In the genomic region with DNA sequence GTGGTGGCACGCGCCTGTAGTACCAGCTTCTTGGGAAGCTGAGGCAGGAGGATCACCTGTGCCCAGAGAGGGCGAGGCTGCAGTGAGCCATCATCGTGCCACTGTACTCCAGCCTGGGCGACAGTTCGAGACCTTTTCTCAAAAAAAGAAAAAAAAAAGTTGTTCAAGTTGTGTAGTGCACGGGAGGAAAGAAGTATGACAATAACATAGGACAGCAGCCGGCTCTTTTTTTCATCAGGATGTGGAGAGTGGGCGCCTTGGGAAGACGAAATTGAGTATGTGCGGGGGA, we compare ENCODE assay signal across 7 cellular contexts. TPM values are rescaled to one million over a fixed set of nuclear protein-coding genes. Genes with fewer than 3 reads are reported as not detected.
DNase-seq lines count a peak whose midpoint lies in the region; ATAC-seq and TF ChIP-seq lines count a peak whose summit lies in the region.

No MANE protein-coding gene starts in this region.

- no peak for TF ChIP-seq CTCF in HL-60 (IDR thresholded peaks at IDR 0.05; ENCODE audit: insufficient read depth, low read length)

- H3K36me3 Mint-ChIP-seq in activated T-helper 2 cell treated with anti-CD3 and anti-CD28 coated beads, Interferon-gamma antibody, Interleukin-2, Interleukin-4, amounts not matched to agents 10 μg/mL and 5 μg/mL and 100 μg/mL, durations not matched to agents 14 hours and 24 hours and 36 hours (ENCODE audit: low read depth): no peaks in the 10 kb centered on the region

- no peaks in the 10 kb centered on the region for H3K27me3 Mint-ChIP-seq in activated T-helper 2 cell treated with anti-CD3 and anti-CD28 coated beads, Interferon-gamma antibody, Interleukin-2, Interleukin-4, amounts not matched to agents 10 μg/mL and 5 μg/mL and 100 μg/mL, durations not matched to agents 14 hours and 24 hours and 36 hours (ENCODE audit: low read depth)

- H3K9ac ChIP-seq in iPS-15b (ENCODE audit: low read depth, low read length): peak overlapping the region; percentile 79

- 0 out of 2 replicates have a peak overlapping the region, but pooled peaks have one; percentile 14 for H3K4me3 ChIP-seq in HL-60 (replicated peaks; ENCODE audit: insufficient read depth, low read length)
- H3K4me3 ChIP-seq in iPS-15b (ENCODE audit: low read depth, low read length): peak overlapping the region; percentile 89

- H3K4me1 Mint-ChIP-seq in activated T-helper 2 cell treated with anti-CD3 and anti-CD28 coated beads, Interferon-gamma antibody, Interleukin-2, Interleukin-4, amounts not matched to agents 10 μg/mL and 5 μg/mL and 100 μg/mL, durations not matched to agents 14 hours and 24 hours and 36 hours (ENCODE audit: low read depth): peaks cover 58% of the 10 kb centered on the region

- H3K4me3 Mint-ChIP-seq in activated T-helper 2 cell treated with anti-CD3 and anti-CD28 coated beads, Interferon-gamma antibody, Interleukin-2, Interleukin-4, amounts not matched to agents 10 μg/mL and 5 μg/mL and 100 μg/mL, durations not matched to agents 14 hours and 24 hours and 36 hours (ENCODE audit: low read depth): peak overlapping the region; percentile 90

- H3K27me3 ChIP-seq in HL-60 (ENCODE audit: insufficient read depth, poor library complexity, severe bottlenecking): no peaks in the 10 kb centered on the region
- H3K27me3 ChIP-seq in iPS-15b (ENCODE audit: control insufficient read depth, insufficient read depth, low read length): no peaks in the 10 kb centered on the region

- no peaks in the 10 kb centered on the region for H3K36me3 ChIP-seq in iPS-15b (ENCODE audit: control insufficient read depth, insufficient read depth, low read length)

- peaks cover 21% of the 10 kb centered on the region for H3K4me1 ChIP-seq in iPS-15b (ENCODE audit: control insufficient read depth, insufficient read depth, low read length)

- no peak for DNase-seq in HL-60 (ENCODE audit: low read depth in 1 of 2, low spot score in 1 of 2)
- no peak for DNase-seq in activated T-helper 2 cell treated with anti-CD3 and anti-CD28 coated beads, Interferon-gamma antibody, Interleukin-2, Interleukin-4, amounts not matched to agents 10 μg/mL and 5 μg/mL and 100 μg/mL, durations not matched to agents 14 hours and 24 hours and 36 hours (ENCODE audit: low spot score)
- no peak for DNase-seq in stimulated activated naive CD8-positive, alpha-beta T cell treated with anti-CD3 and anti-CD28 coated beads, Interleukin-15, Interleukin-2, amounts not matched to agents 100 U/mL and 50 U/mL, for 24 hours
- no peak for DNase-seq in NCI-H187 treated with DMSO at 0.1 percent for 48 hours (lab: John Stamatoyannopoulos, UW)
- no peak for DNase-seq in inferior parietal cortex (ENCODE audit: extremely low spot score)

- intact Hi-C loops in activated T-helper 2 cell treated with anti-CD3 and anti-CD28 coated beads, Interferon-gamma antibody, Interleukin-2, Interleukin-4, amounts not matched to agents 10 μg/mL and 5 μg/mL and 100 μg/mL, durations not matched to agents 14 hours and 24 hours and 36 hours (cut with micrococcal nuclease): loop anchor here (1.0 to 2.0 kb wide), 5 partner anchors 10 to 36 kb away; partner anchors contain the start of gene PCBP1

- peak; percentile 19 for ATAC-seq in stimulated activated naive CD8-positive, alpha-beta T cell treated with anti-CD3 and anti-CD28 coated beads, Interleukin-15, Interleukin-2, amounts not matched to agents 100 U/mL and 50 U/mL, for 24 hours
- no peak for ATAC-seq in HG02973 (IDR thresholded peaks at IDR 0.05; ENCODE audit: unreplicated experiment)

- peak overlapping the region; percentile 99 for H3K27ac ChIP-seq in HL-60 (replicated peaks)

- peak overlapping the region; percentile 98 for H3K27ac Mint-ChIP-seq in activated T-helper 2 cell treated with anti-CD3 and anti-CD28 coated beads, Interferon-gamma antibody, Interleukin-2, Interleukin-4, amounts not matched to agents 10 μg/mL and 5 μg/mL and 100 μg/mL, durations not matched to agents 14 hours and 24 hours and 36 hours

- no peaks in the 10 kb centered on the region for H3K9me3 ChIP-seq in iPS-15b (ENCODE audit: control insufficient read depth, insufficient read depth, low read length)

- no peaks in the 10 kb centered on the region for H3K9me3 Mint-ChIP-seq in activated T-helper 2 cell treated with anti-CD3 and anti-CD28 coated beads, Interferon-gamma antibody, Interleukin-2, Interleukin-4, amounts not matched to agents 10 μg/mL and 5 μg/mL and 100 μg/mL, durations not matched to agents 14 hours and 24 hours and 36 hours

RNA-seq across cellular contexts. Expression of gene PCBP1, which starts 36.5 kb away (rescaled TPM):
- 433 and 442 TPM in 2 replicates for total RNA-seq in activated T-helper 2 cell treated with anti-CD3 and anti-CD28 coated beads, Interferon-gamma antibody, Interleukin-2, Interleukin-4, amounts not matched to agents 10 μg/mL and 5 μg/mL and 100 μg/mL, durations not matched to agents 14 hours and 24 hours and 36 hours
